ENCODE assay signal across 8 cellular contexts in genomic region chr5:43514816-43515677, GRCh38. TPM values are rescaled to one million over a fixed set of nuclear protein-coding genes. Genes with fewer than 3 reads are reported as not detected.
A peak's percentile ranks its signal among the peaks of the same experiment; 100 is the strongest.
DNase-seq lines count a peak whose midpoint lies in the region; ATAC-seq and TF ChIP-seq lines count a peak whose summit lies in the region.

TSS of gene C5orf34 (minus strand) at chr5:43515148. CDS start at chr5:43509339, 5,809 bp downstream.

- peak within 1 kb of the TSS; percentile 98 for H2AFZ ChIP-seq in PC-9

- peaks cover 29% of the 10 kb centered on the region for H3K79me2 ChIP-seq in PC-9 (ENCODE audit: low read depth)

- H3K9me2 ChIP-seq in PC-9 (ENCODE audit: insufficient read depth): 0 out of 2 replicates have a peak, but pooled peaks cover 5% of the 10 kb centered on the region

- in situ Hi-C loops in KBM-7 (cut with MboI; ENCODE audit: low pct_unique_long_range_greater_than_20kb, low sequenced_read_pairs): no loop called here

- TF ChIP-seq CTCF in PC-9 (conservative IDR thresholded peaks at IDR 0.05): 0 out of 2 replicates have a peak, but pooled peaks have one; percentile 15
- peak in 2 of 3 experiments; percentile 3 to 6 for TF ChIP-seq CTCF in esophagus muscularis mucosa (IDR thresholded peaks at IDR 0.05)

- peaks cover 34% of the 10 kb centered on the region for H3K4me1 Mint-ChIP-seq in activated T-cell treated with anti-CD3 and anti-CD28 coated beads, Interleukin-2, amount 50 U/mL, for 4 hours (ENCODE audit: low read depth)

- H3K36me3 ChIP-seq in PC-9 (ENCODE audit: low read depth) (no peaks in the 10 kb centered on the region), esophagus muscularis mucosa (no peaks in the 10 kb centered on the region), muscle layer of duodenum (ENCODE audit: control insufficient read depth in 1 of 2, insufficient read depth in 2 of 2, low read length in 2 of 2) (peaks cover 0 to 5% of the 10 kb centered on the region in 2 donors)

- TF ChIP-seq POLR2A in esophagus muscularis mucosa (IDR thresholded peaks at IDR 0.05; ENCODE audit: low read depth): peak; percentile 25

- no peaks in the 10 kb centered on the region for H3K36me3 Mint-ChIP-seq in activated T-cell treated with anti-CD3 and anti-CD28 coated beads, Interleukin-2, amount 50 U/mL, for 4 hours (ENCODE audit: insufficient read depth)

- BruUV-seq in PC-9 (replicated peaks; lab: Mats Ljungman, UMichigan): TSS peak; percentile 93

- no peaks in the 10 kb centered on the region for H4K20me1 ChIP-seq in PC-9 (ENCODE audit: insufficient read depth)

- no peak for TF ChIP-seq EP300 in esophagus muscularis mucosa (IDR thresholded peaks at IDR 0.05)

- H3K4me3 ChIP-seq in PC-9 (peak within 1 kb of the TSS; percentile 73), esophagus muscularis mucosa (peak within 1 kb of the TSS; percentile 63 to 75 (median 68)), muscle layer of duodenum (ENCODE audit: low read depth in 1 of 2, low read length in 2 of 2) (peak within 1 kb of the TSS; percentile 81 to 95)

- peak within 1 kb of the TSS; percentile 80 for H3K4me2 ChIP-seq in PC-9

- H3K9me3 ChIP-seq in PC-9 (ENCODE audit: insufficient read depth, low read depth): no peaks in the 10 kb centered on the region
- H3K9me3 ChIP-seq in esophagus muscularis mucosa: no peaks in the 10 kb centered on the region
- no peaks in the 10 kb centered on the region for H3K9me3 ChIP-seq in muscle layer of duodenum (ENCODE audit: control insufficient read depth in 1 of 2, low read length in 2 of 2)

- CTCF ChIA-PET in PC-9 (lab: Charles Lee): interaction anchor here (1.0 kb wide), 1 partner anchor 31 kb away, joined by 11 read pairs; the partner anchor contains the start of gene TMEM267

- ATAC-seq in GM21723 (IDR thresholded peaks at IDR 0.05; ENCODE audit: unreplicated experiment): peak; percentile 99
- ATAC-seq in activated T-cell treated with anti-CD3 and anti-CD28 coated beads, Interleukin-2, amount 50 U/mL, for 4 hours: peak; percentile 95 to 96

- H3K9me3 Mint-ChIP-seq in activated T-cell treated with anti-CD3 and anti-CD28 coated beads, Interleukin-2, amount 50 U/mL, for 4 hours: no peaks in the 10 kb centered on the region

- POLR2A ChIA-PET in PC-9 (lab: Charles Lee; ENCODE audit: unreplicated experiment): interaction anchor here (0.5 to 1.6 kb wide), 10 partner anchors 8 to 1546 kb away, joined by 3 to 10 read pairs (median 4); partner anchors contain the start of genes HMGCS1, NNT, TMEM267 and ZNF131

- WGBS in esophagus muscularis mucosa: under 1% methylated on average over 35 of the region's 35 CpGs

- H3K27ac ChIP-seq in PC-9 (peak within 1 kb of the TSS; percentile 72), esophagus muscularis mucosa (replicated peaks in 1 of 4) (peak within 1 kb of the TSS; percentile 85 to 87 (median 86)), muscle layer of duodenum (ENCODE audit: low read length) (peak within 1 kb of the TSS; percentile 93)

- H3F3A ChIP-seq in PC-9 (ENCODE audit: insufficient read depth, low read depth): peaks cover 9% of the 10 kb centered on the region

- intact Hi-C loops in PC-9 (cut with micrococcal nuclease; ENCODE audit: unreplicated experiment): loop anchor here (1.0 to 10.0 kb wide), 6 partner anchors 32 to 448 kb away; partner anchors contain the start of genes HMGCS1, NNT and TMEM267
- intact Hi-C loops in esophagus muscularis mucosa (cut with DNase I): no loop called here

- H3K4me1 ChIP-seq in PC-9 (replicated peaks; ENCODE audit: insufficient read depth): peaks cover 22% of the 10 kb centered on the region
- H3K4me1 ChIP-seq in esophagus muscularis mucosa: peaks cover 8 to 25% (median 20%) of the 10 kb centered on the region in 4 donors
- H3K4me1 ChIP-seq in muscle layer of duodenum (ENCODE audit: control insufficient read depth in 1 of 2, insufficient read depth in 2 of 2, low read length in 2 of 2): peaks cover 0 to 7% of the 10 kb centered on the region in 2 donors

- H3K4me3 Mint-ChIP-seq in activated T-cell treated with anti-CD3 and anti-CD28 coated beads, Interleukin-2, amount 50 U/mL, for 4 hours: peak within 1 kb of the TSS; percentile 95

- H3K27me3 ChIP-seq in PC-9 (ENCODE audit: insufficient read depth, low read depth): no peaks in the 10 kb centered on the region
- no peaks in the 10 kb centered on the region for H3K27me3 ChIP-seq in esophagus muscularis mucosa
- H3K27me3 ChIP-seq in muscle layer of duodenum (ENCODE audit: low read depth, low read length): no peaks in the 10 kb centered on the region

- H3K27me3 Mint-ChIP-seq in activated T-cell treated with anti-CD3 and anti-CD28 coated beads, Interleukin-2, amount 50 U/mL, for 4 hours (ENCODE audit: low read depth): no peaks in the 10 kb centered on the region

- DNase-seq in DMS53 treated with DMSO at 0.1 percent for 48 hours (lab: John Stamatoyannopoulos, UW; ENCODE audit: unreplicated experiment) (peak; percentile 80), KBM-7 (peak; percentile 98), PC-9 (peak; percentile 99 to 100), esophagus muscularis mucosa (ENCODE audit: extremely low spot score) (peak; percentile 98)
- peak; percentile 95 for DNase-seq in activated T-cell treated with anti-CD3 and anti-CD28 coated beads, Interleukin-2, amount 50 U/mL, for 4 hours
- DNase-seq in stimulated activated CD8-positive, alpha-beta memory T cell treated with anti-CD3 and anti-CD28 coated beads, Interleukin-7, amount 100 ng/mL, for 24 hours (ENCODE audit: low read depth): peak; percentile 94

RNA-seq across cellular contexts. Expression of gene C5orf34, which starts in this region (rescaled TPM):
- 16.0 and 22.6 TPM in 2 replicates for total RNA-seq in PC-9 (2021)
- total RNA-seq in activated T-cell treated with anti-CD3 and anti-CD28 coated beads, Interleukin-2, amount 50 U/mL, for 4 hours: 1 to 10 TPM; 3.1 to 3.8 (median 3.6) TPM
- total RNA-seq in esophagus muscularis mucosa: 1 to 10 TPM in 3 of 4 donors, under 1 TPM in 1; 0.42 to 1.6 (median 1.4) TPM

Comparison
In these comparisons a context has a peak if more than half of its experiments do, and no peak if none do; other contexts are left out.
1. Peak in every context shown above with its lines: DNase-seq, ATAC-seq, H3K4me3 ChIP-seq and H3K27ac ChIP-seq.